ENCODE assay signal across 10 cellular contexts in the genomic region with DNA sequence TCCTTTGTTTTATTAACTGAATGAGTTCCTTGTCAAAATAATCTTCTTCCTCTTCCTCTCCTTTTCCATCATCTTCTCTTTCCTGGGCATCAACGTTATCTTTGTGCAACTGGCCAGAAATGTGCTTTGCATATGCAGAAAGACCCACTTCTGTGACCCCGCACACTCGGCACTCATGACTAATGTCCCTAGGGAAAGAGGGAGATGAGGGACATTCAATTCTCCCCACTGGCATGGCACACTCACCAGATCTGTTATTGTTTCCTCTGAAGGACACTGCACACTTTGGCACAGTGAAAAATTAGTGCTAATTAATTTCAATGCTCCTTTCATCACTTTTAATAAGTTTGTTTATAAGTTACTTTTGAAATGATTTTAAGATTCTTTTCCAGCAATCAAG. TPM values are rescaled to one million over a fixed set of nuclear protein-coding genes. Genes with fewer than 3 reads are reported as not detected.
DNase-seq lines count a peak whose midpoint lies in the region; ATAC-seq, FAIRE-seq and TF ChIP-seq lines count a peak whose summit lies in the region.
"Had no signal": no experiment of that assay in that cellular context is flagged by ENCODE, and none has a peak within 500 bp of the region (broad histone marks: within the 10 kb centered on the region; RNA-seq: fewer than 3 reads in every experiment).

No MANE protein-coding gene starts in this region.

- peaks cover 16% of the 10 kb centered on the region for H3F3A ChIP-seq in smooth muscle cell (ENCODE audit: low read depth)

- H3K27me3 ChIP-seq in body of pancreas, result no peaks in the 10 kb centered on the region
- no peaks in the 10 kb centered on the region for H3K27me3 ChIP-seq in smooth muscle cell (ENCODE audit: low read depth)

- DNase-seq in GM18507 (ENCODE audit: extremely low spot score, insufficient read length, low read depth) (no peak), body of pancreas (no peak), hepatic stellate cell (ENCODE audit: low spot score) (peak; percentile 38), smooth muscle cell (lab: John Stamatoyannopoulos, UW; ENCODE audit: unreplicated experiment) (no peak), activated gamma-delta T cell treated with Interleukin-2 at 50 U/mL for 16 hours (no peak), T1000 (lab: John Stamatoyannopoulos, UW) (no peak)
- DNase-seq in stimulated activated naive CD4-positive, alpha-beta T cell (lab: John Stamatoyannopoulos, UW), result no peak
- DNase-seq: SHP77 treated with DMSO at 0.1 percent for 48 hours had no signal

- ATAC-seq in body of pancreas (no peak), GM18502 (IDR thresholded peaks at IDR 0.05; ENCODE audit: poor library complexity, unreplicated experiment) (no peak)
- ATAC-seq: K562 had no signal

- no peaks in the 10 kb centered on the region for H3K36me3 ChIP-seq in body of pancreas (replicated peaks in 1 of 2; ENCODE audit: insufficient read depth in 1 of 2, low read depth in 2 of 2)
- no peaks in the 10 kb centered on the region for H3K36me3 ChIP-seq in smooth muscle cell (ENCODE audit: low read depth)

- peaks cover 14% of the 10 kb centered on the region for H3K79me2 ChIP-seq in smooth muscle cell (ENCODE audit: low read depth)

- intact Hi-C loops in body of pancreas (cut with DNase I), result no loop called here

- no peak overlapping the region for H3K4me3 ChIP-seq in body of pancreas
- peak overlapping the region; percentile 30 for H3K4me3 ChIP-seq in smooth muscle cell
- H3K4me3 ChIP-seq: K562 had no signal

- TF ChIP-seq POLR2A in body of pancreas (IDR thresholded peaks at IDR 0.05), result no peak

- H3K4me1 ChIP-seq in body of pancreas, result peaks cover 21% of the 10 kb centered on the region
- H3K4me1 ChIP-seq in smooth muscle cell (ENCODE audit: low read depth), result peaks cover 25% of the 10 kb centered on the region

- H3K9me3 ChIP-seq in body of pancreas (no peaks in the 10 kb centered on the region), smooth muscle cell (replicated peaks; ENCODE audit: low read depth) (no peaks in the 10 kb centered on the region)

- H2AFZ ChIP-seq in smooth muscle cell (ENCODE audit: low read depth), result no peak overlapping the region

- peak overlapping the region; percentile 89 for H3K9ac ChIP-seq in smooth muscle cell (ENCODE audit: low read depth)

- 57 to 60% methylated on average over 3 of the region's 3 CpGs for WGBS in body of pancreas, 2 donors
- WGBS in smooth muscle cell (ENCODE audit: low lambda C conversion rate), result 34% methylated on average over 3 of the region's 3 CpGs

- FAIRE-seq in GM18507 (lab: Jason Lieb, UNC), result peak; percentile 39

- no peak for TF ChIP-seq CTCF in body of pancreas (IDR thresholded peaks at IDR 0.05)
- TF ChIP-seq CTCF in smooth muscle cell (IDR thresholded peaks at IDR 0.05; ENCODE audit: borderline replicate concordance, insufficient read depth, poor library complexity, severe bottlenecking), result no peak

- H3K27ac ChIP-seq in body of pancreas (peak overlapping the region; percentile 8 to 79 (median 69)), smooth muscle cell (ENCODE audit: low read depth) (peak overlapping the region; percentile 99)

- H4K20me1 ChIP-seq in smooth muscle cell (ENCODE audit: low read depth), result peaks cover 17% of the 10 kb centered on the region

- peak overlapping the region; percentile 83 for H3K4me2 ChIP-seq in smooth muscle cell

RNA-seq across cellular contexts. Expression of gene ZNF106, which starts 34.0 kb away (rescaled TPM):
- total RNA-seq in body of pancreas (10 to 100 TPM; 28.0 to 37.6 TPM), smooth muscle cell (27.2 and 57.9 TPM in 2 replicates)
- 24.5 and 35.7 TPM in 2 replicates for polyA plus RNA-seq in smooth muscle cell

RNA-seq across cellular contexts. Expression of gene SNAP23, which starts 38.5 kb away (rescaled TPM):
- 10 to 100 TPM; 29.8 to 42.2 TPM for total RNA-seq in body of pancreas
- total RNA-seq in smooth muscle cell, result 78.7 and 91.9 TPM in 2 replicates
- polyA plus RNA-seq in smooth muscle cell, result 71.8 and 73.8 TPM in 2 replicates
